1 cellular context compared by ENCODE assay signal in genomic region chr2:62705007-62705829, GRCh38.
A peak's percentile ranks its signal among the peaks of the same experiment; 100 is the strongest.
TF ChIP-seq lines count a peak whose summit lies in the region.

EHBP1 (plus strand) TSS chr2:62705713; CDS start chr2:62707192, 1,479 bp downstream.

TF ChIP-seq in H1, 55 proteins besides CTCF, POLR2A, EP300 and RAD21 (continued from another document):
- TF ChIP-seq CHD7 (IDR thresholded peaks at IDR 0.05; ENCODE audit: insufficient replicate concordance, low read length) (no peak), TAF7 (optimal IDR thresholded peaks at IDR 0.05; ENCODE audit: borderline replicate concordance, low read depth, low read length) (peak; percentile 28), ASH2L (IDR thresholded peaks at IDR 0.05; ENCODE audit: low read length) (peak; percentile 33), TCF12 (IDR thresholded peaks at IDR 0.05; ENCODE audit: low read depth, low read length) (no peak), JUN (IDR thresholded peaks at IDR 0.05; ENCODE audit: low read depth, low read length) (no peak), BCL11A (IDR thresholded peaks at IDR 0.05; ENCODE audit: low read depth in 2 of 2, low read length in 2 of 2) (no peak), CEBPB (IDR thresholded peaks at IDR 0.05; ENCODE audit: low read depth, low read length) (no peak), BACH1 (IDR thresholded peaks at IDR 0.05; ENCODE audit: low read length) (no peak), BRCA1 (IDR thresholded peaks at IDR 0.05; ENCODE audit: low read depth, low read length) (no peak), CBX8 (IDR thresholded peaks at IDR 0.05; ENCODE audit: borderline replicate concordance, low read depth, low read length) (no peak), HDAC2 (IDR thresholded peaks at IDR 0.05; ENCODE audit: borderline replicate concordance in 1 of 2, low read depth in 2 of 2, low read length in 2 of 2) (no peak), ZNF274 (IDR thresholded peaks at IDR 0.05; ENCODE audit: borderline replicate concordance, extremely low read depth, low read length) (no peak), GTF2F1 (IDR thresholded peaks at IDR 0.05; ENCODE audit: borderline replicate concordance, low read depth, low read length) (no peak), CHD1 (IDR thresholded peaks at IDR 0.05; ENCODE audit: low read depth, low read length) (no peak), E2F6 (IDR thresholded peaks at IDR 0.05) (0 out of 2 replicates have a peak, but pooled peaks have one; percentile 7), ATF2 (IDR thresholded peaks at IDR 0.05; ENCODE audit: low read length) (no peak), CTBP2 (IDR thresholded peaks at IDR 0.05; ENCODE audit: borderline replicate concordance, insufficient read depth, insufficient read length, low read length) (no peak), NRF1 (IDR thresholded peaks at IDR 0.05; ENCODE audit: low read depth, low read length) (no peak), FOSL1 (IDR thresholded peaks at IDR 0.05; ENCODE audit: insufficient read depth, low read depth, low read length) (no peak), ATF3 (IDR thresholded peaks at IDR 0.05; ENCODE audit: insufficient read depth, low read depth, low read length) (0 out of 2 replicates have a peak, but pooled peaks have one; percentile 4), KDM5A (IDR thresholded peaks at IDR 0.05; ENCODE audit: low read length) (no peak), SP4 (IDR thresholded peaks at IDR 0.05; ENCODE audit: low read length) (peak; percentile 84; the same call in 1 of the 2 replicates), GABPA (IDR thresholded peaks at IDR 0.05; ENCODE audit: borderline replicate concordance, insufficient read depth, low read length) (no peak), HDAC6 (IDR thresholded peaks at IDR 0.05; ENCODE audit: low read depth, low read length) (no peak), SUZ12 (IDR thresholded peaks at IDR 0.05; ENCODE audit: low read length) (no peak), USF2 (IDR thresholded peaks at IDR 0.05; ENCODE audit: low read length) (peak; percentile 41), CBX5 (IDR thresholded peaks at IDR 0.05; ENCODE audit: low read depth, low read length) (no peak), SP2 (IDR thresholded peaks at IDR 0.05; ENCODE audit: low read length) (peak; percentile 81), CREB1 (IDR thresholded peaks at IDR 0.05) (peak; percentile 73), NANOG (IDR thresholded peaks at IDR 0.05; ENCODE audit: insufficient read depth, low read depth, low read length, poor library complexity, severe bottlenecking) (peak; percentile 5), JUND (IDR thresholded peaks at IDR 0.05; ENCODE audit: low read length) (no peak), MAFK (IDR thresholded peaks at IDR 0.05; ENCODE audit: low read depth, low read length) (no peak), MAX (IDR thresholded peaks at IDR 0.05) (peak; percentile 50; the same call in 1 of the 2 replicates), KDM1A (IDR thresholded peaks at IDR 0.05; ENCODE audit: borderline replicate concordance, low read length) (no peak; the same call in 1 of the 2 replicates), SIN3A (conservative IDR thresholded peaks at IDR 0.05 in 1 of 2, IDR thresholded peaks at IDR 0.05 in 1 of 2; ENCODE audit: low read depth in 1 of 2, low read length in 2 of 2) (peak; percentile 41 to 61; a peak in 2 of 4 replicates), RNF2 (IDR thresholded peaks at IDR 0.05; ENCODE audit: borderline replicate concordance, low read depth, low read length, missing control alignments, poor library complexity, severe bottlenecking) (no peak), EGR1 (IDR thresholded peaks at IDR 0.05; ENCODE audit: borderline replicate concordance, low read depth, low read length) (peak; percentile 46; the same call in 1 of the 2 replicates), EZH2 (IDR thresholded peaks at IDR 0.05; ENCODE audit: low read depth, low read length, severe bottlenecking) (no peak), TAF1 (IDR thresholded peaks at IDR 0.05; ENCODE audit: low read depth, low read length) (peak; percentile 86), SP1 (IDR thresholded peaks at IDR 0.05; ENCODE audit: low read depth, low read length) (peak; percentile 94), SAP30 (IDR thresholded peaks at IDR 0.05; ENCODE audit: insufficient read depth, insufficient replicate concordance, low read length) (peak; percentile 31), SIRT6 (IDR thresholded peaks at IDR 0.05; ENCODE audit: low read length) (no peak), SIX5 (IDR thresholded peaks at IDR 0.05; ENCODE audit: low read depth, low read length) (no peak), TBP (IDR thresholded peaks at IDR 0.05; ENCODE audit: low read depth, low read length) (peak; percentile 66), KDM4A (IDR thresholded peaks at IDR 0.05; ENCODE audit: low read depth, low read length, severe bottlenecking) (peak; percentile 59), POU5F1 (IDR thresholded peaks at IDR 0.05; ENCODE audit: low read depth, low read length) (no peak), RFX5 (IDR thresholded peaks at IDR 0.05; ENCODE audit: borderline replicate concordance, low read depth, low read length) (no peak), POLR2AphosphoS5 (IDR thresholded peaks at IDR 0.05; ENCODE audit: low read depth, low read length) (no peak; the same call in none of the 2 replicates), SRF (IDR thresholded peaks at IDR 0.05; ENCODE audit: low read depth, low read length) (no peak), RXRA (IDR thresholded peaks at IDR 0.05; ENCODE audit: insufficient read depth, low read depth, low read length) (no peak), PHF8 (conservative IDR thresholded peaks at IDR 0.05; ENCODE audit: low read depth, low read length) (no peak; the same call in 1 of the 2 replicates)
